Comparison of ENCODE assay signal across 10 cellular contexts in genomic region chr16:10225653-10226052, GRCh38. TPM values are rescaled to one million over a fixed set of nuclear protein-coding genes. Genes with fewer than 3 reads are reported as not detected.
"Had no signal": no experiment of that assay in that cellular context is flagged by ENCODE, and none has a peak within 500 bp of the region (broad histone marks: within the 10 kb centered on the region; RNA-seq: fewer than 3 reads in every experiment).

No MANE protein-coding gene starts in this region.

- H3K4me3 ChIP-seq: GM23338, HAP-1, K562 had no signal

- H3K4me3 Mint-ChIP-seq: GM23338, HFFc6 had no signal

- H2AFZ ChIP-seq: GM23338 had no signal

- FAIRE-seq: HTR-8/SVneo, K562 had no signal

- H3K4me1 Mint-ChIP-seq: GM23338 had no signal

- H3K36me3 ChIP-seq: HAP-1 had no signal

- ATAC-seq: GM23338, HCT116, K562 had no signal

- H3K9me3 ChIP-seq: HAP-1 had no signal

- DNase-seq: H7, HFFc6, IMR-90, KG1 had no signal

- H3K27ac Mint-ChIP-seq: GM23338, HFFc6 had no signal

- H3K4me1 ChIP-seq: HAP-1 had no signal

- H3K4me2 ChIP-seq: GM23338 had no signal

RNA-seq across cellular contexts. Expression of gene GRIN2A, which starts 43.4 kb away (rescaled TPM):
- total RNA-seq: HT-29, K562 had no signal
- polyA plus RNA-seq: IMR-90, K562 had no signal
